ENCODE assay signal across 8 cellular contexts in the genomic region with DNA sequence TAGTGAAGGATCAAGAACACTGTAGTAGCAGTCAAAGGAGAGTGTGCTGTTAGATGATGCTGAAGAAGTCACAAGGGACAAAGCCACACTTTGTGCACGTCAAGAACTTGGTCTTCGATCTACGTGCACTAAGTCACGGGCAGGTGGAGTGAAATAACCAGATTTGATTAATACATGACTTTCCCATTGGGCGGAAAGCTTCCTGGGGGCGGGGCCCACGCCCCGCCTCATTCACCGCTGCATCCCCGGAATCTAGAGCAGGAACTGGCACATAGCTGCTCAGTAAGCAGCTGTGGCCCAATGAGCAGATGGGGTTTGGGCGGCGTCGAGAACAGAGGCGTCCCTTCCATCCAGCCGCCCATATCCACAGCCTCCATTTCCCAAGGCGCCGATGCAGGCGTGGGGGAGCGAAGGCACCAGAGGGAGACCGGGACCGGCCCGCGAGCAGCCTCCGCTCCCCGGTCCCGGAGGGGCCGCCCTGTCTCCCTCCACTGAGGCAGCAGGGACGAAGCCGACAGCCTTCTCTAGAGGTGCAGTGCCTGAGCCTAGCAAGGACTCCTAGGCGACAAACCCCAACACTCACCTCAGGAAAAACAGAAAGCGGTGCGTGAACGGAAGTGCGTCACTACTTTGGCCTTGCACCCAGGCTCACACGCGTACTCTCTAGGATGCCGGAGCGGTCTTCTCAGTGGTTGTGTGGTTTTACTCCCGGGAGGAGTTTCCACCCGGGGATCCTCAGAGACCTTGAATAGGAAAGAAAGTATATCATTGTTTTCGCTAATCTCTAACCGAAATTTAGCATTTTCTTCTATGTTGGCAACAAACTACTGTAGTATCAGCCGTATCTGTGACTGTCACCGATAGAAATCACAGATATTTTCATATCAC. TPM values are rescaled to one million over a fixed set of nuclear protein-coding genes. Genes with fewer than 3 reads are reported as not detected.
DNase-seq lines count a peak whose midpoint lies in the region; TF ChIP-seq lines count a peak whose summit lies in the region.

No MANE protein-coding gene starts in this region.

- peak overlapping the region; percentile 88 for H3K14ac ChIP-seq in H9 (ENCODE audit: insufficient read depth, low read length)

- H3K36me3 Mint-ChIP-seq in H9 (ENCODE audit: insufficient read depth in 1 of 3, low read depth in 3 of 3), result no peaks in the 10 kb centered on the region

- H3K4me3 ChIP-seq in neuron (ENCODE audit: low read length), result peak overlapping the region; percentile 81

- no peaks in the 10 kb centered on the region for H3K79me1 ChIP-seq in H9 (ENCODE audit: insufficient read depth, low read depth, low read length, poor library complexity, severe bottlenecking)

- no peak overlapping the region for H3K4ac ChIP-seq in H9 (ENCODE audit: low read depth, low read length)

- no peaks in the 10 kb centered on the region for H3K23me2 ChIP-seq in H9 (ENCODE audit: insufficient read length, low read depth, low read length, poor library complexity, severe bottlenecking)

- H3K9ac ChIP-seq in ES-I3 (ENCODE audit: low read depth, low read length), result peak overlapping the region; percentile 75
- peak overlapping the region; percentile 68 for H3K9ac ChIP-seq in H9 (ENCODE audit: extremely low read depth, insufficient read length, low read length)

- H4K5ac ChIP-seq in H9 (ENCODE audit: insufficient read length, low read depth, low read length), result no peak overlapping the region

- H2AFZ ChIP-seq in H9 (ENCODE audit: low read length) (peak overlapping the region; percentile 7), neuron (ENCODE audit: low read depth, low read length) (peak overlapping the region; percentile 97)

- peaks cover 10% of the 10 kb centered on the region for H3K27me3 Mint-ChIP-seq in H9 (ENCODE audit: low read depth)

- H3K27ac ChIP-seq in H9 (ENCODE audit: insufficient read length, low read depth, low read length), result peak overlapping the region; percentile 34

- H3K4me3 Mint-ChIP-seq in H9, result peak overlapping the region; percentile 74 to 87

- H2BK5ac ChIP-seq in H9 (ENCODE audit: insufficient read length, low read length), result no peak overlapping the region

- no CpG with 5 or more reads among the region's 44 CpGs for WGBS in H9 (ENCODE audit: extremely low coverage, insufficient read length, low lambda C conversion rate)

- H3K27ac Mint-ChIP-seq in H9, result peak overlapping the region; percentile 66 to 85 (median 78); a peak in 6 of 7 replicates

- H3K23ac ChIP-seq in H9 (ENCODE audit: insufficient read length, low read depth, low read length), result no peak overlapping the region

- no peaks in the 10 kb centered on the region for H3K9me3 Mint-ChIP-seq in H9

- DNase-seq in H9 (peak; percentile 84), M059J (ENCODE audit: low read depth) (peak; percentile 92), SIG-M5 treated with dmso at 0.1 percent for 504 hours (lab: John Stamatoyannopoulos, UW; ENCODE audit: unreplicated experiment) (peak; percentile 89), foreskin melanocyte (peak; percentile 86), stromal cell of bone marrow (ENCODE audit: low read depth) (peak; percentile 87)
- DNase-seq in activated naive CD4-positive, alpha-beta T cell (lab: John Stamatoyannopoulos, UW), result peak; percentile 32 to 62 (median 44)

- no peak overlapping the region for H4K91ac ChIP-seq in H9 (ENCODE audit: insufficient read length, low read depth, low read length)

- no peak overlapping the region for H2BK120ac ChIP-seq in H9 (ENCODE audit: low read depth, low read length, poor library complexity, severe bottlenecking)

- no peaks in the 10 kb centered on the region for H3K79me2 ChIP-seq in H9 (ENCODE audit: insufficient read depth, low read length)

- no peak overlapping the region for H2BK20ac ChIP-seq in H9 (ENCODE audit: low read depth, low read length, poor library complexity, severe bottlenecking)

- TF ChIP-seq CTCF in H9 (conservative IDR thresholded peaks at IDR 0.05), result no peak

- H2AK5ac ChIP-seq in H9 (ENCODE audit: insufficient read length, low read length), result no peak overlapping the region

- no peak overlapping the region for H2BK15ac ChIP-seq in H9 (ENCODE audit: low read depth, low read length)

- H3K56ac ChIP-seq in H9 (ENCODE audit: insufficient read length, low read depth, low read length), result no peak overlapping the region

- H3K27me3 ChIP-seq in H9 (ENCODE audit: insufficient read depth, low read length) (no peaks in the 10 kb centered on the region; the same call in 1 of the 2 replicates), neuron (ENCODE audit: insufficient read depth, low read length) (no peaks in the 10 kb centered on the region)

- peak overlapping the region; percentile 86 for H3K18ac ChIP-seq in H9 (ENCODE audit: insufficient read length, low read depth, low read length)

- peak overlapping the region; percentile 86 for H3K4me2 ChIP-seq in H9 (ENCODE audit: insufficient read depth, insufficient read length, low read length)

- H4K8ac ChIP-seq in H9 (replicated peaks; ENCODE audit: insufficient read length, low read depth, low read length), result no peak overlapping the region

- no peaks in the 10 kb centered on the region for H4K20me1 ChIP-seq in H9 (ENCODE audit: control insufficient read depth, insufficient read depth, insufficient read length)

- H3K4me1 Mint-ChIP-seq in H9, result peaks cover 11 to 12% of the 10 kb centered on the region in 2 experiments

- no peaks in the 10 kb centered on the region for H3K9me3 ChIP-seq in ES-I3 (ENCODE audit: control insufficient read depth, insufficient read depth, low read length)
- no peaks in the 10 kb centered on the region for H3K9me3 ChIP-seq in H9 (ENCODE audit: control insufficient read depth, low read depth, low read length)
- H3K9me3 ChIP-seq in neuron (ENCODE audit: low read length), result peaks cover 2% of the 10 kb centered on the region

- no peak overlapping the region for H3T11ph ChIP-seq in H9 (ENCODE audit: low read length)

- H2BK12ac ChIP-seq in H9 (ENCODE audit: insufficient read length, low read depth, low read length), result no peak overlapping the region

- H3K4me1 ChIP-seq in ES-I3 (ENCODE audit: insufficient read depth, low read length) (no peaks in the 10 kb centered on the region), H9 (ENCODE audit: insufficient read depth, low read length) (no peaks in the 10 kb centered on the region), neuron (ENCODE audit: insufficient read depth, low read length) (peaks cover 7% of the 10 kb centered on the region)

- H3K36me3 ChIP-seq in ES-I3 (ENCODE audit: insufficient read depth, low read length) (peaks cover 4% of the 10 kb centered on the region; the same call in 1 of the 2 replicates), neuron (ENCODE audit: insufficient read depth, low read length) (peaks cover 8% of the 10 kb centered on the region)

RNA-seq across cellular contexts. Expression of a gene that starts 4.9 kb away (rescaled TPM):
- total RNA-seq in H9 (2021), result 4.2 and 4.7 TPM in 2 replicates
- total RNA-seq in M059J (2014; rRNA removed; shearing (Covaris generic)), result 2.0 and 5.3 TPM in 2 replicates

RNA-seq across cellular contexts. Expression of a gene that starts 22.2 kb away (rescaled TPM):
- total RNA-seq in H9 (2021), result 9.6 and 10.1 TPM in 2 replicates
- total RNA-seq in M059J (2014; rRNA removed; shearing (Covaris generic)), result 9.2 and 10.6 TPM in 2 replicates

RNA-seq across cellular contexts. Expression of a gene that starts 42.0 kb away (rescaled TPM):
- 5.9 and 6.8 TPM in 2 replicates for total RNA-seq in H9 (2021)
- 0.05 TPM in 1 of 2 replicates, not detected in the other for total RNA-seq in M059J (2014; rRNA removed; shearing (Covaris generic))

RNA-seq across cellular contexts. Expression of a gene that starts 42.4 kb away (rescaled TPM):
- not detected in 2 replicates for total RNA-seq in H9 (2021)
- total RNA-seq in M059J (2014; rRNA removed; shearing (Covaris generic)), result not detected in 2 replicates

Comparison
In these comparisons a context has a peak if more than half of its experiments do, and no peak if none do; other contexts are left out.
1. Peak in every context shown above with its lines: DNase-seq, H3K4me3 ChIP-seq and H3K27ac ChIP-seq.